22 cellular contexts compared by ENCODE assay signal in the genomic region with DNA sequence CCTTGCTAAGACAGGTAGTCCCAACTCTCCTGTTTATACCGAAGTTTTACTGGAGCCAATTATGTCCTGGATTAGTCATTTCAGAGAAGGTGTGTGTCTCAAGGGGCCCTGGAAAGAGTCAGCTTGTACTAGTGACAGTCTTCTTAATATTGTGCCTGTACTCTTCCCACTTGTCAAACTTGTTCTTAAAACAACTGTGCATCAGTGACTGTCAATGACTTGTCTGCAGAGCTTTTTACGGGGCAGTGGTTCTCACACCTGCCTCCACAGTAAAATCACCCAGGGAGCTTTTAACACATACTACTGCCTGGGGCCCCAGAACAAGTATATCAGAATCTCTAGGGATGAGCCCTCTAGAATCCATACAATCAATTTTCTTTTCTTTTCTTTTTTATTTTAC. TPM values are rescaled to one million over a fixed set of nuclear protein-coding genes. Genes with fewer than 3 reads are reported as not detected.
DNase-seq lines count a peak whose midpoint lies in the region; ATAC-seq and TF ChIP-seq lines count a peak whose summit lies in the region.
"Had no signal": no experiment of that assay in that cellular context is flagged by ENCODE, and none has a peak within 500 bp of the region (broad histone marks: within the 10 kb centered on the region; RNA-seq: fewer than 3 reads in every experiment).

No MANE protein-coding gene starts in this region.

- H3K9me2 ChIP-seq in PC-3 (replicated peaks; ENCODE audit: low read length), result no peaks in the 10 kb centered on the region

- H3K4me1 ChIP-seq in HEK293 (ENCODE audit: control insufficient read depth, insufficient read depth, low read length), result no peaks in the 10 kb centered on the region
- no peaks in the 10 kb centered on the region for H3K4me1 ChIP-seq in PC-3 (ENCODE audit: insufficient read depth, low read length)
- H3K4me1 ChIP-seq: A549, BE2C had no signal

- no peaks in the 10 kb centered on the region for H4K20me1 ChIP-seq in PC-3 (ENCODE audit: low read length)
- H4K20me1 ChIP-seq: BLaER1 treated with 17β-estradiol and CSF1 and Interleukin-3, amounts not matched to agents 10 nM and 100 nM had no signal

- no peaks in the 10 kb centered on the region for H3K36me3 ChIP-seq in HEK293 (ENCODE audit: control insufficient read depth in 2 of 2, insufficient read depth in 1 of 2, low read length in 2 of 2)
- no peaks in the 10 kb centered on the region for H3K36me3 ChIP-seq in PC-3 (ENCODE audit: low read depth, low read length)
- no peaks in the 10 kb centered on the region for H3K36me3 ChIP-seq in H7 (replicated peaks; ENCODE audit: control insufficient read depth, insufficient read depth, low read length)
- H3K36me3 ChIP-seq: BE2C; BLaER1 treated with 17β-estradiol and CSF1 and Interleukin-3, amounts not matched to agents 10 nM and 100 nM had no signal

- H2AFZ ChIP-seq in PC-3 (ENCODE audit: low read length), result no peak overlapping the region

- no TSS peak for BruUV-seq in PC-3 (replicated peaks; lab: Mats Ljungman, UMichigan)

- TF ChIP-seq CTCF in HEK293 (tag by site-specific recombination; IDR thresholded peaks at IDR 0.05), result no peak
- no peak for TF ChIP-seq CTCF in PC-3 (conservative IDR thresholded peaks at IDR 0.05; ENCODE audit: low read depth, low read length)

- H3F3A ChIP-seq in PC-3 (ENCODE audit: low read length, unreplicated experiment), result no peaks in the 10 kb centered on the region

- no peak for ATAC-seq in PC-3
- ATAC-seq in esophagus mucosa, result peak; percentile 39
- ATAC-seq: A549 had no signal

- H3K4me2 ChIP-seq in PC-3 (ENCODE audit: low read length), result no peak overlapping the region
- H3K4me2 ChIP-seq: A549; BLaER1 treated with 17β-estradiol and CSF1 and Interleukin-3, amounts not matched to agents 10 nM and 100 nM had no signal

- H3K27me3 ChIP-seq in PC-3 (ENCODE audit: low read length) (peaks cover 73% of the 10 kb centered on the region), H7 (ENCODE audit: control insufficient read depth, insufficient read depth, low read length) (no peaks in the 10 kb centered on the region; the same call in 1 of the 2 replicates)
- H3K27me3 ChIP-seq: BLaER1 treated with 17β-estradiol and CSF1 and Interleukin-3, amounts not matched to agents 10 nM and 100 nM had no signal

- H3K9me3 ChIP-seq in HEK293 (ENCODE audit: control insufficient read depth, insufficient read depth, low read depth, low read length) (no peaks in the 10 kb centered on the region), PC-3 (ENCODE audit: low read length) (no peaks in the 10 kb centered on the region)
- H3K9me3 ChIP-seq: A549 had no signal

- H3K9ac ChIP-seq in PC-3 (ENCODE audit: low read length), result no peak overlapping the region
- H3K9ac ChIP-seq: BLaER1 treated with 17β-estradiol and CSF1 and Interleukin-3, amounts not matched to agents 10 nM and 100 nM had no signal

- no peak overlapping the region for H3K4me3 ChIP-seq in HEK293 (ENCODE audit: low read depth, low read length)
- no peak overlapping the region for H3K4me3 ChIP-seq in PC-3 (ENCODE audit: low read length)
- H3K4me3 ChIP-seq in H7 (ENCODE audit: insufficient read depth, low read depth, low read length), result no peak overlapping the region
- H3K4me3 ChIP-seq: A549; BLaER1 treated with 17β-estradiol and CSF1 and Interleukin-3, amounts not matched to agents 10 nM and 100 nM had no signal

- CTCF ChIA-PET in HEK293 (lab: Yijun Ruan, JAX) (interaction anchor here (0.7 to 2.8 kb wide), 3 partner anchors 10 to 47 kb away, joined by 3 to 19 read pairs (median 4); no protein-coding TSS in a partner anchor), PC-3 (lab: Charles Lee) (interaction anchor here (0.6 kb wide), 2 partner anchors 8 to 317 kb away, joined by 3 to 10 read pairs; no protein-coding TSS in a partner anchor)

- H3K27ac ChIP-seq in HEK293 (ENCODE audit: extremely low read depth, low read depth, low read length) (no peak overlapping the region), PC-3 (ENCODE audit: low read length) (no peak overlapping the region)
- H3K27ac ChIP-seq: A549; BLaER1 treated with 17β-estradiol and CSF1 and Interleukin-3, amounts not matched to agents 10 nM and 100 nM had no signal

- H3K79me2 ChIP-seq in PC-3 (ENCODE audit: low read length), result no peaks in the 10 kb centered on the region

- intact Hi-C loops in PC-3 (cut with micrococcal nuclease), result no loop called here
- intact Hi-C loops in posterior cingulate gyrus (cut with DNase I), result no loop called here

- POLR2A ChIA-PET in HEK293 (lab: Yijun Ruan, JAX), result no interaction called here
- POLR2A ChIA-PET in PC-3 (lab: Charles Lee; ENCODE audit: unreplicated experiment), result no interaction called here

- DNase-seq in PC-3 (peak; percentile 6), H7 (no peak), posterior cingulate gyrus (no peak)
- no peak for DNase-seq in activated CD8-positive, alpha-beta memory T cell treated with anti-CD3 and anti-CD28 coated beads, Interleukin-2, amount 50 U/mL, for 48 hours
- DNase-seq: 8988T; ACHN; AML-193; BE2C; CD4-positive, alpha-beta T cell; CD8-positive, alpha-beta memory T cell; DMS 273 treated with DMSO at 0.1 percent for 48 hours; DMS53; DMS79 treated with DMSO at 0.1 percent for 48 hours; GF-D8; GOT3; HCEC 1CT had no signal

TF ChIP-seq in HEK293, 187 proteins besides CTCF, POLR2A, EP300 and RAD21:
- TF ChIP-seq, protein P1, sequence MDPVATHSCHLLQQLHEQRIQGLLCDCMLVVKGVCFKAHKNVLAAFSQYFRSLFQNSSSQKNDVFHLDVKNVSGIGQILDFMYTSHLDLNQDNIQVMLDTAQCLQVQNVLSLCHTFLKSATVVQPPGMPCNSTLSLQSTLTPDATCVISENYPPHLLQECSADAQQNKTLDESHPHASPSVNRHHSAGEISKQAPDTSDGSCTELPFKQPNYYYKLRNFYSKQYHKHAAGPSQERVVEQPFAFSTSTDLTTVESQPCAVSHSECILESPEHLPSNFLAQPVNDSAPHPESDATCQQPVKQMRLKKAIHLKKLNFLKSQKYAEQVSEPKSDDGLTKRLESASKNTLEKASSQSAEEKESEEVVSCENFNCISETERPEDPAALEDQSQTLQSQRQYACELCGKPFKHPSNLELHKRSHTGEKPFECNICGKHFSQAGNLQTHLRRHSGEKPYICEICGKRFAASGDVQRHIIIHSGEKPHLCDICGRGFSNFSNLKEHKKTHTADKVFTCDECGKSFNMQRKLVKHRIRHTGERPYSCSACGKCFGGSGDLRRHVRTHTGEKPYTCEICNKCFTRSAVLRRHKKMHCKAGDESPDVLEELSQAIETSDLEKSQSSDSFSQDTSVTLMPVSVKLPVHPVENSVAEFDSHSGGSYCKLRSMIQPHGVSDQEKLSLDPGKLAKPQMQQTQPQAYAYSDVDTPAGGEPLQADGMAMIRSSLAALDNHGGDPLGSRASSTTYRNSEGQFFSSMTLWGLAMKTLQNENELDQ (tag by site-specific recombination; IDR thresholded peaks at IDR 0.05; ENCODE audit: low read depth), result no peak
- peak; percentile 40 for TF ChIP-seq ZBTB20 (tag by site-specific recombination; IDR thresholded peaks at IDR 0.05)
- no peak for TF ChIP-seq KLF16 (tag by site-specific recombination; IDR thresholded peaks at IDR 0.05)
- TF ChIP-seq, protein P2, sequence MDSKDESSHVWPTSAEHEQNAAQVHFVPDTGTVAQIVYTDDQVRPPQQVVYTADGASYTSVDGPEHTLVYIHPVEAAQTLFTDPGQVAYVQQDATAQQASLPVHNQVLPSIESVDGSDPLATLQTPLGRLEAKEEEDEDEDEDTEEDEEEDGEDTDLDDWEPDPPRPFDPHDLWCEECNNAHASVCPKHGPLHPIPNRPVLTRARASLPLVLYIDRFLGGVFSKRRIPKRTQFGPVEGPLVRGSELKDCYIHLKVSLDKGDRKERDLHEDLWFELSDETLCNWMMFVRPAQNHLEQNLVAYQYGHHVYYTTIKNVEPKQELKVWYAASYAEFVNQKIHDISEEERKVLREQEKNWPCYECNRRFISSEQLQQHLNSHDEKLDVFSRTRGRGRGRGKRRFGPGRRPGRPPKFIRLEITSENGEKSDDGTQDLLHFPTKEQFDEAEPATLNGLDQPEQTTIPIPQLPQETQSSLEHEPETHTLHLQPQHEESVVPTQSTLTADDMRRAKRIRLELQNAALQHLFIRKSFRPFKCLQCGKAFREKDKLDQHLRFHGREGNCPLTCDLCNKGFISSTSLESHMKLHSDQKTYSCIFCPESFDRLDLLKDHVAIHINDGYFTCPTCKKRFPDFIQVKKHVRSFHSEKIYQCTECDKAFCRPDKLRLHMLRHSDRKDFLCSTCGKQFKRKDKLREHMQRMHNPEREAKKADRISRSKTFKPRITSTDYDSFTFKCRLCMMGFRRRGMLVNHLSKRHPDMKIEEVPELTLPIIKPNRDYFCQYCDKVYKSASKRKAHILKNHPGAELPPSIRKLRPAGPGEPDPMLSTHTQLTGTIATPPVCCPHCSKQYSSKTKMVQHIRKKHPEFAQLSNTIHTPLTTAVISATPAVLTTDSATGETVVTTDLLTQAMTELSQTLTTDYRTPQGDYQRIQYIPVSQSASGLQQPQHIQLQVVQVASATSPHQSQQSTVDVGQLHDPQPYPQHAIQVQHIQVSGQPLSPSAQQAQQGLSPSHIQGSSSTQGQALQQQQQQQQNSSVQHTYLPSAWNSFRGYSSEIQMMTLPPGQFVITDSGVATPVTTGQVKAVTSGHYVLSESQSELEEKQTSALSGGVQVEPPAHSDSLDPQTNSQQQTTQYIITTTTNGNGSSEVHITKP (tag by site-specific recombination; IDR thresholded peaks at IDR 0.05), result no peak
- TF ChIP-seq ZNF792 (tag by site-specific recombination; IDR thresholded peaks at IDR 0.05), result no peak
- no peak for TF ChIP-seq OVOL3 (tag by site-specific recombination; IDR thresholded peaks at IDR 0.05)
- no peak for TF ChIP-seq ZNF830 (tag by site-specific recombination; IDR thresholded peaks at IDR 0.05; ENCODE audit: low read depth)
- TF ChIP-seq ZFP41 (tag by site-specific recombination; IDR thresholded peaks at IDR 0.05; ENCODE audit: borderline replicate concordance), result no peak
TF ChIP-seq in HEK293: peak in this region for 1.

RNA-seq across cellular contexts. Expression of a gene that starts 28.4 kb away (rescaled TPM):
- total RNA-seq in PC-3 (2014; rRNA removed), result not detected in 2 replicates
- total RNA-seq in esophagus mucosa, result 0.08 TPM
- 0.18 and 0.87 TPM in 2 replicates for total RNA-seq in H7 (2014; rRNA removed; shearing (Covaris generic))
- total RNA-seq: CD4-positive, alpha-beta T cell; CD8-positive, alpha-beta memory T cell; Daoy; G401 had no signal
